11 cellular contexts compared by ENCODE assay signal in genomic region chr3:66487475-66487874, GRCh38. TPM values are rescaled to one million over a fixed set of nuclear protein-coding genes. Genes with fewer than 3 reads are reported as not detected.
A peak's percentile ranks its signal among the peaks of the same experiment; 100 is the strongest.
DNase-seq lines count a peak whose midpoint lies in the region; ATAC-seq and TF ChIP-seq lines count a peak whose summit lies in the region.
"Had no signal": no experiment of that assay in that cellular context is flagged by ENCODE, and none has a peak within 500 bp of the region (broad histone marks: within the 10 kb centered on the region; RNA-seq: fewer than 3 reads in every experiment).

No MANE protein-coding gene starts in this region.

- intact Hi-C loops in esophagus squamous epithelium (cut with DNase I), result no loop called here
- intact Hi-C loops in sciatic nerve (cut with DNase I), result no loop called here

- ATAC-seq in sciatic nerve, result peak; percentile 55
- ATAC-seq in HG02763 (IDR thresholded peaks at IDR 0.05; ENCODE audit: unreplicated experiment), result no peak
- no peak for ATAC-seq in activated CD4-positive, CD25-positive, alpha-beta regulatory T cell treated with anti-CD3 and anti-CD28 coated beads, Interleukin-2, amount 50 U/mL, for 24 hours
- ATAC-seq: activated CD8-positive, alpha-beta T cell treated with anti-CD3 and anti-CD28 coated beads for 36 hours had no signal

- H3K4me1 ChIP-seq in DOHH2 (ENCODE audit: control insufficient read depth, low read length) (peaks cover 100% of the 10 kb centered on the region), esophagus squamous epithelium (peaks cover 5 to 93% (median 53%) of the 10 kb centered on the region in 3 donors)

- TF ChIP-seq CTCF in DOHH2 (IDR thresholded peaks at IDR 0.05; ENCODE audit: low read depth, low read length, poor library complexity, severe bottlenecking) (no peak), esophagus squamous epithelium (IDR thresholded peaks at IDR 0.05) (no peak)

- H3K4me2 ChIP-seq in DOHH2 (ENCODE audit: low read length), result peak overlapping the region; percentile 19

- WGBS in esophagus squamous epithelium, 2 donors, result 54 to 60% methylated on average over 5 of the region's 5 CpGs

- DNase-seq in NCI-H69 (lab: John Stamatoyannopoulos, UW), result peak; percentile 44
- DNase-seq in esophagus squamous epithelium (lab: John Stamatoyannopoulos, UW), result no peak
- DNase-seq in sciatic nerve (ENCODE audit: low spot score), result no peak
- no peak for DNase-seq in HUDEP-2 (lab: John Stamatoyannopoulos, UW; ENCODE audit: unreplicated experiment in 76 of 76)
- no peak for DNase-seq in AML-193 (lab: John Stamatoyannopoulos, UW)
- DNase-seq: activated CD8-positive, alpha-beta T cell treated with anti-CD3 and anti-CD28 coated beads for 36 hours; NCI-H1694 treated with DMSO at 0.1 percent for 48 hours; SW 1271 had no signal

- H3K27ac ChIP-seq in DOHH2 (ENCODE audit: low read depth, low read length) (no peak overlapping the region), esophagus squamous epithelium (peak overlapping the region in 3 of 4 donors; percentile 79 to 89 (median 81))

- no peak for TF ChIP-seq POLR2A in esophagus squamous epithelium (IDR thresholded peaks at IDR 0.05)

- no peaks in the 10 kb centered on the region for H3K9me3 ChIP-seq in DOHH2 (ENCODE audit: control insufficient read depth, insufficient read depth, low read length)
- no peaks in the 10 kb centered on the region for H3K9me3 ChIP-seq in esophagus squamous epithelium

- H4K20me1 ChIP-seq in DOHH2 (ENCODE audit: control insufficient read depth, insufficient read depth, low read depth, low read length), result peaks cover 28% of the 10 kb centered on the region

- no peak overlapping the region for H3K4me3 ChIP-seq in DOHH2 (ENCODE audit: low read length)
- H3K4me3 ChIP-seq in esophagus squamous epithelium, result no peak overlapping the region

- peaks cover 24% of the 10 kb centered on the region for H3F3A ChIP-seq in DOHH2 (ENCODE audit: control insufficient read depth, insufficient read depth)

- no peaks in the 10 kb centered on the region for H3K9me2 ChIP-seq in DOHH2 (replicated peaks; ENCODE audit: control insufficient read depth, low read length)

- H3K27me3 ChIP-seq in DOHH2 (ENCODE audit: control insufficient read depth, low read length), result no peaks in the 10 kb centered on the region
- H3K27me3 ChIP-seq in esophagus squamous epithelium, result no peaks in the 10 kb centered on the region

- H3K36me3 ChIP-seq in DOHH2 (ENCODE audit: control insufficient read depth, low read length), result peaks cover 51% of the 10 kb centered on the region
- H3K36me3 ChIP-seq in esophagus squamous epithelium, result no peaks in the 10 kb centered on the region

- peaks cover 100% of the 10 kb centered on the region for H3K79me2 ChIP-seq in DOHH2 (ENCODE audit: control insufficient read depth, low read length)

RNA-seq across cellular contexts. Expression of gene LRIG1, which starts 13.3 kb away (rescaled TPM):
- 10 to 100 TPM in 3 of 4 donors, 1 to 10 TPM in 1; 7.5 to 30.5 (median 15.1) TPM for total RNA-seq in esophagus squamous epithelium
- total RNA-seq in sciatic nerve, result 50.8 TPM
